Comparison of ENCODE assay signal across 26 cellular contexts in genomic region chr15:88877415-88877814, GRCh38.
"Had no signal": no experiment of that assay in that cellular context is flagged by ENCODE, and none has a peak within 500 bp of the region (broad histone marks: within the 10 kb centered on the region; RNA-seq: fewer than 3 reads in every experiment).

No MANE protein-coding gene starts in this region.

- H3K27me3 ChIP-seq: ovary, right lobe of liver, sigmoid colon, thyroid gland, tibial nerve, upper lobe of left lung, vagina had no signal

- H3K36me3 ChIP-seq: ovary, right lobe of liver, sigmoid colon, thyroid gland, tibial nerve, vagina had no signal

- FAIRE-seq: small intestine, urothelium cell line had no signal

- H3K79me2 ChIP-seq: parathyroid adenoma had no signal

- H3K9me3 ChIP-seq: ovary, psoas muscle, right lobe of liver, sigmoid colon, stomach, thoracic aorta, thyroid gland, tibial nerve, upper lobe of left lung, vagina had no signal

- DNase-seq: nephron progenitor cell; occipital lobe; ovary; posterior cingulate gyrus; psoas muscle; right cardiac atrium; right lobe of liver; sigmoid colon; small intestine; stimulated activated CD4-positive, alpha-beta T cell treated with anti-CD3 and anti-CD28 coated beads, Interleukin-15, amount 100 ng/mL, for 24 hours; stimulated activated CD4-positive, alpha-beta T cell treated with anti-CD3 and anti-CD28 coated beads, Interleukin-2, amount 100 ng/mL, for 24 hours; stimulated activated CD4-positive, alpha-beta T cell treated with anti-CD3 and anti-CD28 coated beads, Interleukin-2, amount 100 ng/mL, for 48 hours; stimulated activated CD4-positive, alpha-beta T cell treated with anti-CD3 and anti-CD28 coated beads, Interleukin-4, amount 100 ng/mL, for 24 hours; stimulated activated naive B cell treated with anti-CD40 and anti-IgM and Interleukin-4, amounts not matched to agents 10 μg/mL and 1 μg/mL and 100 μg/mL, for 72 hours; stimulated activated naive CD4-positive, alpha-beta T cell treated with Interleukin-2 at 50 U/mL for 16 hours; stomach; thyroid gland; trophoblast cell had no signal

- H3K4me3 ChIP-seq: ovary, psoas muscle, right lobe of liver, sigmoid colon, stomach, thoracic aorta, thyroid gland, tibial nerve, upper lobe of left lung, vagina had no signal

- H3K9ac ChIP-seq: parathyroid adenoma had no signal

- H3K4me1 ChIP-seq: parathyroid adenoma, right lobe of liver, sigmoid colon, stomach, thyroid gland, upper lobe of left lung, vagina had no signal

- H2AFZ ChIP-seq: parathyroid adenoma had no signal

- ATAC-seq: natural killer cell treated with Interleukin-12 subunit alpha and Interleukin-12 subunit beta and Interleukin-15 and Interleukin-18, amount 100 ng/mL, for 72 hours; psoas muscle; right cardiac atrium; right lobe of liver; stimulated activated effector memory CD8-positive, alpha-beta T cell treated with anti-CD3 and anti-CD28 coated beads, Interleukin-12 subunit alpha, Interleukin-12 subunit beta, amount 100 ng/mL, for 72 hours; stimulated activated naive B cell treated with anti-CD40 and anti-IgM and Interleukin-4, amounts not matched to agents 10 μg/mL and 1 μg/mL and 100 μg/mL, for 72 hours had no signal

- H3K27ac ChIP-seq: ovary, parathyroid adenoma, psoas muscle, right lobe of liver, sigmoid colon, stomach, thoracic aorta, thyroid gland, tibial nerve, upper lobe of left lung, vagina had no signal
